In the genomic region with DNA sequence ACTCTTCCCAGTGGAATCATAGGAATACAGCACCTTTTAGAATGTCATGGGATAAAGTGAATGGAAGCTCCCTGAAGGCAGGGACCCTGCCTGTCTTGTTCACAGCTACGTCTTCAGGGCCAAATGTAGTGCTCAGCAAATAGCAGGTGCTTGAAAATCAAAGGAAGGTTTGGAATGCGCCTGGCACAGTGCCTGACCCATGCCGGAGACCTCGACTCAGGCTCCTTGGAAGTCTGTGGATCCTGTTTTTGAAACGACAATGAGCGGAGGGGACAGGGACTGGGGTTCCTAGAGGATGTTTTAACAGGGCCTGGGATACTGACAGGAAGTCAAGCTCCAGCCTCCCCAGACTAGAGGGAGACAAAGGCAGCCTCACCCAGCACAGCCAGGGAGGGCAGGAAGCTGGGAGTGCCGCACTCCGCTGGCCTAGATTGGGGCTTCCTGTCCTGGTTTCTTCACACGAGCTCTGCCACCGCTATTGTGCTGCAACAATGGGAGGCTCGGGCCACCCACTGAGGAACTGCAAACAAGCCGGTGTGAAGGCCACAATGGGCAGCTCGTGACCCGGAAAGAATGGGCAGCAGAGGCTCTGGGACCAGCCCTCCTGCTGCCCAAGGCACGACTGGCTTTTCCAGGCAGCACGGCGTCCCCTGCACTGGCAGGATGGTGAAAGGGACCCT, we compare ENCODE assay signal across 7 cellular contexts.
A peak's percentile ranks its signal among the peaks of the same experiment; 100 is the strongest.
DNase-seq lines count a peak whose midpoint lies in the region; ATAC-seq and TF ChIP-seq lines count a peak whose summit lies in the region.

No MANE protein-coding gene starts in this region.

- H3K9me2 ChIP-seq in Loucy (replicated peaks; ENCODE audit: low read depth, low read length), result no peaks in the 10 kb centered on the region

- H3K36me3 Mint-ChIP-seq in natural killer cell, result no peaks in the 10 kb centered on the region

- H3K27me3 ChIP-seq in Loucy (ENCODE audit: insufficient read depth, low read length, poor library complexity, severe bottlenecking), result no peaks in the 10 kb centered on the region
- no peaks in the 10 kb centered on the region for H3K27me3 ChIP-seq in effector memory CD4-positive, alpha-beta T cell (replicated peaks; ENCODE audit: control insufficient read depth, insufficient read depth, low read length, poor library complexity, severe bottlenecking)

- H3K4me1 Mint-ChIP-seq in natural killer cell, result peaks cover 83 to 92% of the 10 kb centered on the region in 2 donors

- H3K27ac Mint-ChIP-seq in natural killer cell, result peak overlapping the region in 1 of 2 donors; percentile 95

- no peaks in the 10 kb centered on the region for H3F3A ChIP-seq in Loucy (ENCODE audit: low read depth)

- peak overlapping the region; percentile 42 for H3K9ac ChIP-seq in Loucy (ENCODE audit: low read depth, low read length, poor library complexity, severe bottlenecking)

- H3K4me3 Mint-ChIP-seq in natural killer cell, result peak overlapping the region; percentile 86

- H3K4me2 ChIP-seq in Loucy (ENCODE audit: low read depth, low read length, poor library complexity, severe bottlenecking), result peak overlapping the region; percentile 28

- no peak overlapping the region for H3K4me3 ChIP-seq in Loucy (ENCODE audit: low read length, poor library complexity, severe bottlenecking)
- peak overlapping the region; percentile 9 for H3K4me3 ChIP-seq in effector memory CD4-positive, alpha-beta T cell (ENCODE audit: insufficient read depth, low read depth, low read length, poor library complexity, severe bottlenecking)

- H3K9me3 ChIP-seq in Loucy (ENCODE audit: insufficient read depth, low read depth, low read length), result peaks cover 4% of the 10 kb centered on the region; the same call in 1 of the 2 replicates
- no peaks in the 10 kb centered on the region for H3K9me3 ChIP-seq in effector memory CD4-positive, alpha-beta T cell (ENCODE audit: control insufficient read depth, low read length)

- no peaks in the 10 kb centered on the region for H3K27me3 Mint-ChIP-seq in natural killer cell (ENCODE audit: low read depth in 2 of 2)

- intact Hi-C loops in natural killer cell (cut with micrococcal nuclease), result no loop called here

- H3K79me2 ChIP-seq in Loucy (ENCODE audit: insufficient read depth, low read length), result peaks cover 32% of the 10 kb centered on the region; the same call in 1 of the 2 replicates

- peaks cover 30% of the 10 kb centered on the region for H3K4me1 ChIP-seq in Loucy (ENCODE audit: insufficient read depth, low read length, poor library complexity, severe bottlenecking)
- peaks cover 46% of the 10 kb centered on the region for H3K4me1 ChIP-seq in effector memory CD4-positive, alpha-beta T cell (ENCODE audit: control insufficient read depth, insufficient read depth, low read length, poor library complexity, severe bottlenecking)

- no peaks in the 10 kb centered on the region for H4K20me1 ChIP-seq in Loucy (ENCODE audit: insufficient read depth, low read length, poor library complexity, severe bottlenecking)

- DNase-seq in T-helper 22 cell (ENCODE audit: low read depth), result peak; percentile 49
- DNase-seq in effector memory CD4-positive, alpha-beta T cell, result peak; percentile 38 to 49 (median 45)
- peak; percentile 57 for DNase-seq in natural killer cell
- DNase-seq in NCI-H524 treated with DMSO at 0.1 percent for 48 hours (lab: John Stamatoyannopoulos, UW), result no peak
- no peak for DNase-seq in NCI-H2029 (lab: John Stamatoyannopoulos, UW)

- peak overlapping the region; percentile 63 for H3K27ac ChIP-seq in effector memory CD4-positive, alpha-beta T cell (ENCODE audit: insufficient read depth, low read length, poor library complexity, severe bottlenecking)

- peak; percentile 79 to 89 (median 83) for ATAC-seq in natural killer cell
- ATAC-seq in HG03108 (IDR thresholded peaks at IDR 0.05; ENCODE audit: unreplicated experiment), result no peak

- H2AFZ ChIP-seq in Loucy (ENCODE audit: low read length), result no peak overlapping the region

- peaks cover 7% of the 10 kb centered on the region; the same call in 1 of the 2 replicates for H3K36me3 ChIP-seq in Loucy (ENCODE audit: insufficient read depth, low read length)
- peaks cover 23% of the 10 kb centered on the region for H3K36me3 ChIP-seq in effector memory CD4-positive, alpha-beta T cell (ENCODE audit: control insufficient read depth, insufficient read depth, low read length)

- no peaks in the 10 kb centered on the region for H3K9me3 Mint-ChIP-seq in natural killer cell

- no peak for TF ChIP-seq CTCF in Loucy (conservative IDR thresholded peaks at IDR 0.05; ENCODE audit: low read length)
- no peak for TF ChIP-seq CTCF in natural killer cell (IDR thresholded peaks at IDR 0.05)

Comparison
In these comparisons a context has a peak if more than half of its experiments do, and no peak if none do; other contexts are left out.
1. DNase-seq: peak in T-helper 22 cell (single experiment), effector memory CD4-positive, alpha-beta T cell (3 of 3) and natural killer cell (single experiment); none in NCI-H524 treated with DMSO at 0.1 percent for 48 hours (single experiment) and NCI-H2029 (single experiment).